8 cellular contexts compared by ENCODE assay signal in the genomic region with DNA sequence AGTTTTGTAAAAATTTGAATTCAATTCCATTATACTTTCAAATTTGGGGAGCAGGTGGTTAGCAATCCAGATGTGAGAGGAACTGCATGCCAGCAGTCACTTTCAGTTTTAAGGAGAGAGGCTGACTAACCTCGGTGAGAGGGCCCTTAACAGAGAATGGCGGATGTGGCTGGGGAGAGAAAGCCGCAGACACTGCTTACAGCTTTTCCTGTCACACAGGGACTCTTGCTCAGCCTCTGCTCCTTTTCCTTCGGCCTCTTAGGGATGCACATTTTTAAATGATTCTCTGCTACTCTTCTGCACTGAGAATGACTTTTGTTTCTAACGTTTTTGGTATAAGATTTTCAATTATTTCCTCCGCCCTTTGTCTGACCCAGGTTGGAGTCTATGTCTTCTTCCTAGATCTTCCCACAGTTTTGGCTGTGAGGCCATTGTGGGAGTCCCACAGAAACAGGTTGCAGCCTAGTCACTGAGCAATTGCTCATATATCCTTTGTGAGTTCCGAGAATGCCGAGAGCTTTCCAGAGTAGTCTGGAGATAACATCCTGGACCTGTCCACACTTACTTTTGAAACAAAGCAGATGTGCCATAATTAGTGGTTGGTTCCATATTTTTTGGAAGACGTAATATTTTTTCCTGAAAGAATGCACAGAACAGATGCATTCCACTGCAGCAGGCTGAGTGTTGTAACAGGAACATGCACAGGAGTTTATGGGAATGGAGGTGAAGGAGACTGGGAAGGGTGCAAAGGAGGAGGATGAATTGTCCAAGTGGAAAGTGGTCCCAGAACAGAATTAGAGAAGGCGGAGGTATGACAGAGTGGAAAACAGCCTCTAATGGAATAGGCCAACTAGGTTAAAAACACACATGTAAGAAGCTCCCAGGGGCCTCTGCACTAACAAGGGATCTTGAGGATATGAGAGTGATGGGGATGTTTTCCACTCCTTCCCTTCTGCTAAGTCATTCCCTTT.
A peak's percentile ranks its signal among the peaks of the same experiment; 100 is the strongest.
DNase-seq lines count a peak whose midpoint lies in the region; ATAC-seq and TF ChIP-seq lines count a peak whose summit lies in the region.

No MANE protein-coding gene starts in this region.

- intact Hi-C loops in ascending aorta (cut with DNase I) (loop anchor here (2.0 to 5.0 kb wide), 2 partner anchors 46 to 124 kb away; no protein-coding TSS in a partner anchor), ovary (cut with DNase I) (no loop called here), aorta (cut with DNase I) (loop anchor here in 1 of 2 donors (10.0 kb wide), 1 partner anchor 488 kb away; no protein-coding TSS in a partner anchor)

- H3K79me2 ChIP-seq in neural progenitor cell (ENCODE audit: low read depth): no peaks in the 10 kb centered on the region

- H3K27ac Mint-ChIP-seq in T-cell (peak overlapping the region; percentile 74 to 86), neural progenitor cell (no peak overlapping the region)

- TF ChIP-seq EP300 in ovary (IDR thresholded peaks at IDR 0.05): peak; percentile 63

- H3K36me3 ChIP-seq in ascending aorta (no peaks in the 10 kb centered on the region), ovary (no peaks in the 10 kb centered on the region), aorta (ENCODE audit: control insufficient read depth in 1 of 2, insufficient read depth in 2 of 2, low read length in 1 of 2) (no peaks in the 10 kb centered on the region), neural progenitor cell (no peaks in the 10 kb centered on the region)

- POLR2A ChIA-PET in T-cell (lab: Charles Lee): no interaction called here

- peak; percentile 38 to 77 (median 62) for DNase-seq in T-cell
- DNase-seq in ascending aorta (ENCODE audit: low spot score in 2 of 2): no peak
- DNase-seq in ovary: peak in 2 of 5 donors; percentile 27 to 53
- peak in 1 of 2 donors; percentile 67 for DNase-seq in aorta
- no peak for DNase-seq in NCI-H1694 treated with DMSO at 0.1 percent for 48 hours (lab: John Stamatoyannopoulos, UW)
- no peak for DNase-seq in neural progenitor cell (ENCODE audit: low spot score)

- H4K20me1 ChIP-seq in neural progenitor cell (ENCODE audit: low read depth): no peaks in the 10 kb centered on the region

- no peaks in the 10 kb centered on the region for H3K27me3 ChIP-seq in ascending aorta
- H3K27me3 ChIP-seq in ovary: no peaks in the 10 kb centered on the region
- no peaks in the 10 kb centered on the region for H3K27me3 ChIP-seq in aorta (ENCODE audit: control insufficient read depth in 1 of 2, insufficient read depth in 2 of 2, low read length in 1 of 2)
- H3K27me3 ChIP-seq in neural progenitor cell: no peaks in the 10 kb centered on the region

- H3K4me3 Mint-ChIP-seq in T-cell: peak overlapping the region; percentile 44 to 66 (median 62)
- no peak overlapping the region for H3K4me3 Mint-ChIP-seq in neural progenitor cell

- H3K9me3 Mint-ChIP-seq in T-cell (no peaks in the 10 kb centered on the region), neural progenitor cell (no peaks in the 10 kb centered on the region)

- CTCF ChIA-PET in T-cell (lab: Charles Lee): no interaction called here

- H3K9ac ChIP-seq in neural progenitor cell: no peak overlapping the region

- peak overlapping the region; percentile 35 to 63 for H3K27ac ChIP-seq in ascending aorta
- H3K27ac ChIP-seq in ovary: peak overlapping the region in 1 of 2 donors; percentile 9
- peak overlapping the region; percentile 48 to 96 for H3K27ac ChIP-seq in aorta (ENCODE audit: low read depth in 1 of 2, low read length in 2 of 2)
- no peak overlapping the region for H3K27ac ChIP-seq in neural progenitor cell

- no peak overlapping the region for H2AFZ ChIP-seq in neural progenitor cell (replicated peaks)

- TF ChIP-seq POLR2A in ovary (IDR thresholded peaks at IDR 0.05): no peak

- WGBS in ovary, 3 donors: 19 to 22% (median 22%) methylated on average over 10 of the region's 10 CpGs
- WGBS in aorta, 2 donors: 21 to 24% methylated on average over 10 of the region's 10 CpGs

- H3F3A ChIP-seq in neural progenitor cell (ENCODE audit: low read depth): no peaks in the 10 kb centered on the region

- H3K4me1 Mint-ChIP-seq in T-cell (peaks cover 41 to 45% (median 43%) of the 10 kb centered on the region in 3 donors), neural progenitor cell (peaks cover 13% of the 10 kb centered on the region)

- no peaks in the 10 kb centered on the region for H3K9me3 ChIP-seq in ascending aorta
- H3K9me3 ChIP-seq in ovary: no peaks in the 10 kb centered on the region
- no peaks in the 10 kb centered on the region for H3K9me3 ChIP-seq in aorta (ENCODE audit: control insufficient read depth, low read length)
- no peaks in the 10 kb centered on the region for H3K9me3 ChIP-seq in neural progenitor cell (ENCODE audit: low read depth)

- H3K27me3 Mint-ChIP-seq in T-cell: no peaks in the 10 kb centered on the region
- no peaks in the 10 kb centered on the region for H3K27me3 Mint-ChIP-seq in neural progenitor cell (ENCODE audit: insufficient read depth, low read depth)

- no peak overlapping the region for H3K4me2 ChIP-seq in neural progenitor cell

- no peak for TF ChIP-seq CTCF in ascending aorta (IDR thresholded peaks at IDR 0.05)
- TF ChIP-seq CTCF in ovary (IDR thresholded peaks at IDR 0.05): no peak
- TF ChIP-seq CTCF in neural progenitor cell (IDR thresholded peaks at IDR 0.05): no peak

- ATAC-seq in GM18858 (IDR thresholded peaks at IDR 0.05; ENCODE audit: unreplicated experiment): peak; percentile 95
- ATAC-seq in HG02884 (IDR thresholded peaks at IDR 0.05; ENCODE audit: unreplicated experiment): peak; percentile 99
- peak; percentile 99 to 100 (median 100) for ATAC-seq in T-cell (replicated peaks in 1 of 4)
- ATAC-seq in aorta (ENCODE audit: low FRiP score): peak; percentile 47

- no peak overlapping the region for H3K4me3 ChIP-seq in ascending aorta
- no peak overlapping the region for H3K4me3 ChIP-seq in ovary
- H3K4me3 ChIP-seq in aorta (ENCODE audit: low read length in 2 of 2): no peak overlapping the region
- no peak overlapping the region for H3K4me3 ChIP-seq in neural progenitor cell

- H3K4me1 ChIP-seq in ascending aorta: peaks cover 9 to 33% of the 10 kb centered on the region in 2 donors
- H3K4me1 ChIP-seq in ovary (ENCODE audit: insufficient read depth): no peaks in the 10 kb centered on the region
- no peaks in the 10 kb centered on the region for H3K4me1 ChIP-seq in aorta (ENCODE audit: control insufficient read depth in 1 of 2, insufficient read depth in 2 of 2, low read length in 2 of 2)
- H3K4me1 ChIP-seq in neural progenitor cell: peaks cover 6% of the 10 kb centered on the region

- H3K36me3 Mint-ChIP-seq in T-cell (no peaks in the 10 kb centered on the region), neural progenitor cell (no peaks in the 10 kb centered on the region)

Comparison
In these comparisons a context has a peak if more than half of its experiments do, and no peak if none do; other contexts are left out.
1. ATAC-seq: peak in every context shown above with its lines; median percentile 100 in T-cell; 99 in HG02884; 95 in GM18858; 47 in aorta.
2. DNase-seq: peak in T-cell (34 of 34); none in ascending aorta (0 of 2), NCI-H1694 treated with DMSO at 0.1 percent for 48 hours (single experiment) and neural progenitor cell (single experiment).